Comparison of ENCODE assay signal across 23 cellular contexts in the genomic region with DNA sequence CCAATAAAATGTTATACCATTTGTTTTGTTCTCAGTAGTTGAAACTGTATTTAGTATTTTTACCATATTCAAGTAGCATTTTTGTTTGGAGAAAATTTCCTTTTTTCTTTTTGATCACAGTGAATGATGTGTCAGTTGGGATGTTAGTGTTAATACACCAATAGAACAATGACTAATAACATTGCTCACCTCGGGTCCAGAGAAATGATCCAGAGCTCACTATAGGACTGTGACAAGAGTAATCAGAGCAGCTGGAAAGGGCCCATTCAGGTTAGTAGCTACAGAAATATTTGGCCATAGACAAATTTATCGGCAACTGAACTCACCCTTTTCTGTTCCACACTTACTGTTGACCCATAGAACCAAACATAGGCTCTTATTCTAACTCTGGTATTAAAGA.
"Had no signal": no experiment of that assay in that cellular context is flagged by ENCODE, and none has a peak within 500 bp of the region (broad histone marks: within the 10 kb centered on the region; RNA-seq: fewer than 3 reads in every experiment).

No MANE protein-coding gene starts in this region.

- H3K9me3 ChIP-seq: sigmoid colon, testis, uterus had no signal

- ATAC-seq: heart right ventricle; left lung; naive thymus-derived CD4-positive, alpha-beta T cell had no signal

- H3K4me3 ChIP-seq: coronary artery, heart right ventricle, left lung, lung, sigmoid colon, testis, uterus had no signal

- DNase-seq: activated CD4-positive, alpha-beta memory T cell treated with anti-CD3 and anti-CD28 coated beads for 36 hours; activated CD4-positive, alpha-beta T cell treated with anti-CD3 and anti-CD28 coated beads for 4 hours; activated CD4-positive, CD25-positive, alpha-beta regulatory T cell; activated naive CD4-positive, alpha-beta T cell treated with Interleukin-2 at 50 U/mL for 16 hours; activated naive CD8-positive, alpha-beta T cell treated with anti-CD3 and anti-CD28 coated beads, Interleukin-2, amount 10 ng/mL, durations not matched to agents 7 days and 5 days; activated T-cell treated with anti-CD3 and anti-CD28 coated beads, Interleukin-2, amount 50 U/mL, for 48 hours; amniotic stem cell; cerebellar nuclear complex; endodermal cell; heart right ventricle; left lung; naive thymus-derived CD4-positive, alpha-beta T cell; retina; sigmoid colon; stimulated activated CD4-positive, alpha-beta T cell treated with anti-CD3 and anti-CD28 coated beads, Interleukin-2, amount 100 ng/mL, for 48 hours; stimulated activated naive CD4-positive, alpha-beta T cell; T1000; testis; trophoblast cell; uterus had no signal

- H3K27me3 ChIP-seq: heart right ventricle, left lung, sigmoid colon, testis, uterus had no signal

- H3K27ac ChIP-seq: coronary artery, epithelial cell of prostate, heart right ventricle, left lung, sigmoid colon, testis, uterus had no signal

- H3K36me3 ChIP-seq: heart right ventricle, left lung, sigmoid colon, uterus had no signal

- H3K4me1 ChIP-seq: heart right ventricle, left lung, sigmoid colon, testis, uterus had no signal
